In genomic region chr10:77989081-77989724, GRCh38 we compare ENCODE assay signal across 15 cellular contexts. TPM values are rescaled to one million over a fixed set of nuclear protein-coding genes. Genes with fewer than 3 reads are reported as not detected.
A peak's percentile ranks its signal among the peaks of the same experiment; 100 is the strongest.
DNase-seq lines count a peak whose midpoint lies in the region; ATAC-seq and TF ChIP-seq lines count a peak whose summit lies in the region.
"Had no signal": no experiment of that assay in that cellular context is flagged by ENCODE, and none has a peak within 500 bp of the region (broad histone marks: within the 10 kb centered on the region; RNA-seq: fewer than 3 reads in every experiment).

No MANE protein-coding gene starts in this region.

- H3K27me3 ChIP-seq in aorta (ENCODE audit: control insufficient read depth in 1 of 2, insufficient read depth in 2 of 2, low read length in 1 of 2) = no peaks in the 10 kb centered on the region
- H3K27me3 ChIP-seq in PC-9 (ENCODE audit: insufficient read depth, low read depth) = no peaks in the 10 kb centered on the region
- H3K27me3 ChIP-seq: neural progenitor cell, vagina had no signal

- H3K4me3 ChIP-seq in aorta (ENCODE audit: low read length in 2 of 2) = no peak overlapping the region
- no peak overlapping the region for H3K4me3 ChIP-seq in PC-9
- H3K4me3 ChIP-seq: neural progenitor cell, vagina had no signal

- H2AFZ ChIP-seq in PC-9 = no peak overlapping the region
- H2AFZ ChIP-seq: neural progenitor cell had no signal

- no peaks in the 10 kb centered on the region for H3K79me2 ChIP-seq in PC-9 (ENCODE audit: low read depth)

- H3K4me3 Mint-ChIP-seq in activated naive CD4-positive, alpha-beta T cell treated with anti-CD3 and anti-CD28 coated beads for 36 hours = no peak overlapping the region
- H3K4me3 Mint-ChIP-seq in activated naive CD4-positive, alpha-beta T cell treated with anti-CD3 and anti-CD28 coated beads, Interleukin-2, amount 10 ng/mL, durations not matched to agents 7 days and 5 days = no peak overlapping the region
- H3K4me3 Mint-ChIP-seq: neural progenitor cell had no signal

- no peaks in the 10 kb centered on the region for H4K20me1 ChIP-seq in PC-9 (ENCODE audit: insufficient read depth)

- peaks cover 7% of the 10 kb centered on the region; the same call in 1 of the 2 replicates for H3F3A ChIP-seq in PC-9 (ENCODE audit: insufficient read depth, low read depth)

- intact Hi-C loops in activated naive CD4-positive, alpha-beta T cell treated with anti-CD3 and anti-CD28 coated beads for 36 hours (cut with micrococcal nuclease) = no loop called here
- intact Hi-C loops in left colon (cut with DNase I, micrococcal nuclease) = no loop called here
- intact Hi-C loops in aorta (cut with DNase I) = loop anchor here (5.0 kb wide), 1 partner anchor 62 kb away; the partner anchor contains the start of gene DLG5 (in 2 of the 2)
- intact Hi-C loops in PC-9 (cut with micrococcal nuclease; ENCODE audit: unreplicated experiment) = no loop called here

- WGBS in aorta, 2 donors = 14 to 15% methylated on average over 11 of the region's 11 CpGs

- DNase-seq in activated naive CD4-positive, alpha-beta T cell treated with anti-CD3 and anti-CD28 coated beads for 36 hours = peak; percentile 42
- no peak for DNase-seq in activated naive CD4-positive, alpha-beta T cell treated with anti-CD3 and anti-CD28 coated beads, Interleukin-2, amount 10 ng/mL, durations not matched to agents 7 days and 5 days
- DNase-seq in cerebellum (ENCODE audit: low spot score) (peak; percentile 74), left colon (no peak), aorta (peak; percentile 75 to 85), PC-9 (no peak), activated gamma-delta T cell treated with Interleukin-2 at 50 U/mL for 16 hours (no peak), left lobe of liver (ENCODE audit: low spot score) (no peak)
- DNase-seq: activated CD4-positive, alpha-beta T cell treated with anti-CD3 and anti-CD28 coated beads for 1 hour; activated gamma-delta T cell; KBM-7; NCI-H187 treated with DMSO at 0.1 percent for 48 hours had no signal

- H3K9me3 ChIP-seq in aorta (ENCODE audit: control insufficient read depth, low read length) (no peaks in the 10 kb centered on the region), PC-9 (ENCODE audit: insufficient read depth, low read depth) (no peaks in the 10 kb centered on the region)
- H3K9me3 ChIP-seq: vagina had no signal

- H3K4me1 Mint-ChIP-seq in activated naive CD4-positive, alpha-beta T cell treated with anti-CD3 and anti-CD28 coated beads for 36 hours (ENCODE audit: low read depth) = no peaks in the 10 kb centered on the region
- no peaks in the 10 kb centered on the region for H3K4me1 Mint-ChIP-seq in activated naive CD4-positive, alpha-beta T cell treated with anti-CD3 and anti-CD28 coated beads, Interleukin-2, amount 10 ng/mL, durations not matched to agents 7 days and 5 days

- H3K36me3 ChIP-seq in aorta (ENCODE audit: control insufficient read depth in 1 of 2, insufficient read depth in 2 of 2, low read length in 1 of 2) = peaks cover 0 to 6% of the 10 kb centered on the region in 2 donors
- peaks cover 73% of the 10 kb centered on the region for H3K36me3 ChIP-seq in PC-9 (ENCODE audit: low read depth)

- TF ChIP-seq CTCF in PC-9 (conservative IDR thresholded peaks at IDR 0.05) = no peak

- H3K27ac ChIP-seq in aorta (ENCODE audit: low read depth in 1 of 2, low read length in 2 of 2) = peak overlapping the region; percentile 71 to 98
- no peak overlapping the region for H3K27ac ChIP-seq in PC-9
- H3K27ac ChIP-seq: neural progenitor cell, vagina had no signal

- peak overlapping the region; percentile 68 for H3K27ac Mint-ChIP-seq in activated naive CD4-positive, alpha-beta T cell treated with anti-CD3 and anti-CD28 coated beads for 36 hours
- H3K27ac Mint-ChIP-seq in activated naive CD4-positive, alpha-beta T cell treated with anti-CD3 and anti-CD28 coated beads, Interleukin-2, amount 10 ng/mL, durations not matched to agents 7 days and 5 days = no peak overlapping the region
- H3K27ac Mint-ChIP-seq: neural progenitor cell had no signal

- H3K9me3 Mint-ChIP-seq in activated naive CD4-positive, alpha-beta T cell treated with anti-CD3 and anti-CD28 coated beads for 36 hours = no peaks in the 10 kb centered on the region
- no peaks in the 10 kb centered on the region for H3K9me3 Mint-ChIP-seq in activated naive CD4-positive, alpha-beta T cell treated with anti-CD3 and anti-CD28 coated beads, Interleukin-2, amount 10 ng/mL, durations not matched to agents 7 days and 5 days
- H3K9me3 Mint-ChIP-seq: neural progenitor cell had no signal

- ATAC-seq in left colon (peak; percentile 46), aorta (ENCODE audit: low FRiP score) (peak; percentile 73), left lobe of liver (no peak)
- ATAC-seq: HCT116 had no signal

- no peak overlapping the region for H3K4me2 ChIP-seq in PC-9
- H3K4me2 ChIP-seq: neural progenitor cell had no signal

- BruUV-seq in PC-9 (replicated peaks; lab: Mats Ljungman, UMichigan) = no TSS peak

- H3K36me3 Mint-ChIP-seq in activated naive CD4-positive, alpha-beta T cell treated with anti-CD3 and anti-CD28 coated beads for 36 hours (ENCODE audit: low read depth) = peaks cover 42% of the 10 kb centered on the region
- H3K36me3 Mint-ChIP-seq in activated naive CD4-positive, alpha-beta T cell treated with anti-CD3 and anti-CD28 coated beads, Interleukin-2, amount 10 ng/mL, durations not matched to agents 7 days and 5 days = peaks cover 61% of the 10 kb centered on the region

- no peaks in the 10 kb centered on the region for H3K9me2 ChIP-seq in PC-9 (ENCODE audit: insufficient read depth)

- H3K27me3 Mint-ChIP-seq in activated naive CD4-positive, alpha-beta T cell treated with anti-CD3 and anti-CD28 coated beads for 36 hours (ENCODE audit: low read depth) = no peaks in the 10 kb centered on the region
- no peaks in the 10 kb centered on the region for H3K27me3 Mint-ChIP-seq in activated naive CD4-positive, alpha-beta T cell treated with anti-CD3 and anti-CD28 coated beads, Interleukin-2, amount 10 ng/mL, durations not matched to agents 7 days and 5 days

- POLR2A ChIA-PET in PC-9 (lab: Charles Lee; ENCODE audit: unreplicated experiment) = no interaction called here

- H3K4me1 ChIP-seq in aorta (ENCODE audit: control insufficient read depth in 1 of 2, insufficient read depth in 2 of 2, low read length in 2 of 2) (peaks cover 5 to 8% of the 10 kb centered on the region in 2 donors), PC-9 (replicated peaks; ENCODE audit: insufficient read depth) (peaks cover 4% of the 10 kb centered on the region; the same call in 1 of the 2 replicates)
- H3K4me1 ChIP-seq: vagina had no signal

- CTCF ChIA-PET in activated naive CD4-positive, alpha-beta T cell treated with anti-CD3 and anti-CD28 coated beads for 36 hours (lab: Charles Lee) = interaction anchor here (1.2 kb wide), 1 partner anchor 13 kb away, joined by 3 read pairs; no protein-coding TSS in a partner anchor
- CTCF ChIA-PET in activated naive CD4-positive, alpha-beta T cell treated with anti-CD3 and anti-CD28 coated beads, Interleukin-2, amount 10 ng/mL, durations not matched to agents 7 days and 5 days (lab: Charles Lee) = no interaction called here
- CTCF ChIA-PET in PC-9 (lab: Charles Lee) = interaction anchor here (0.5 kb wide), 1 partner anchor 239 kb away, joined by 3 read pairs; no protein-coding TSS in a partner anchor

RNA-seq across cellular contexts. Expression of gene POLR3A, which starts 40.1 kb away (rescaled TPM):
- 10 to 100 TPM; 14.1 to 14.2 TPM for total RNA-seq in activated naive CD4-positive, alpha-beta T cell treated with anti-CD3 and anti-CD28 coated beads for 36 hours
- total RNA-seq in cerebellum = 25.6 TPM
- total RNA-seq in left colon = 10 to 100 TPM; 11.2 to 16.9 TPM
- 10 to 100 TPM; 11.6 to 16.3 TPM for total RNA-seq in aorta
- polyA plus RNA-seq in aorta = 1 to 10 TPM; 2.5 to 7.1 TPM
- total RNA-seq in PC-9 (2021) = 13.1 and 14.9 TPM in 2 replicates
- total RNA-seq in left lobe of liver = 5.6 TPM

RNA-seq across cellular contexts. Expression of gene RPS24, which starts 44.5 kb away (rescaled TPM):
- 1,000 to 10,000 TPM; 2,424 to 2,524 TPM for total RNA-seq in activated naive CD4-positive, alpha-beta T cell treated with anti-CD3 and anti-CD28 coated beads for 36 hours
- total RNA-seq in cerebellum (1,219 TPM), left colon (1,000 to 10,000 TPM; 1,176 to 1,208 TPM), aorta (1,000 to 10,000 TPM; 1,037 to 1,156 TPM), PC-9 (2021) (1,719 and 2,068 TPM in 2 replicates), left lobe of liver (398 TPM)
- polyA plus RNA-seq in aorta = 1,000 to 10,000 TPM; 4,061 to 6,972 TPM

Comparison
In these comparisons a context has a peak if more than half of its experiments do, and no peak if none do; other contexts are left out.
1. DNase-seq: peak in activated naive CD4-positive, alpha-beta T cell treated with anti-CD3 and anti-CD28 coated beads for 36 hours (single experiment), cerebellum (single experiment) and aorta (2 of 2); none in activated naive CD4-positive, alpha-beta T cell treated with anti-CD3 and anti-CD28 coated beads, Interleukin-2, amount 10 ng/mL, durations not matched to agents 7 days and 5 days (single experiment), left colon (0 of 2), PC-9 (0 of 2), activated gamma-delta T cell treated with Interleukin-2 at 50 U/mL for 16 hours (single experiment) and left lobe of liver (single experiment).
2. intact Hi-C loops: an anchor here in aorta (5.0 kb wide); none called in activated naive CD4-positive, alpha-beta T cell treated with anti-CD3 and anti-CD28 coated beads for 36 hours, left colon and PC-9.